1 cellular context compared by ENCODE assay signal in genomic region chr17:15944720-15945492, GRCh38.
TF ChIP-seq lines count a peak whose summit lies in the region.

Gene ADORA2B, plus strand, starts transcription at chr17:15945130. Its CDS starts 119 bp downstream, at chr17:15945249.

TF ChIP-seq in HEK293, 187 proteins besides CTCF, POLR2A, EP300 and RAD21 (continued from another document and continues in another):
- TF ChIP-seq PRDM10 (tag by site-specific recombination; IDR thresholded peaks at IDR 0.05) (no peak), INSM2 (tag by site-specific recombination; IDR thresholded peaks at IDR 0.05) (no peak; the same call in 1 of the 2 replicates), ZFP69B (tag by site-specific recombination; IDR thresholded peaks at IDR 0.05) (0 out of 2 replicates have a peak, but pooled peaks have one; percentile 22), ZNF426 (tag by site-specific recombination; IDR thresholded peaks at IDR 0.05) (no peak), YY2 (tag by site-specific recombination; IDR thresholded peaks at IDR 0.05) (peak; percentile 78), TCF7L2 (IDR thresholded peaks at IDR 0.05; ENCODE audit: borderline replicate concordance, low read depth, low read length) (no peak), PRDM6 (tag by site-specific recombination; IDR thresholded peaks at IDR 0.05) (no peak), ZBTB8A (tag by site-specific recombination; IDR thresholded peaks at IDR 0.05) (peak; percentile 94), ZBTB44 (tag by site-specific recombination; IDR thresholded peaks at IDR 0.05) (no peak), WT1 (tag by site-specific recombination; IDR thresholded peaks at IDR 0.05) (no peak), ZFP41 (tag by site-specific recombination; IDR thresholded peaks at IDR 0.05; ENCODE audit: borderline replicate concordance) (no peak), BCL11A (tag by site-specific recombination; IDR thresholded peaks at IDR 0.05; ENCODE audit: low read depth) (no peak), ZNF677 (tag by site-specific recombination; IDR thresholded peaks at IDR 0.05) (no peak), MEIS1 (CRISPR knock-in tag; IDR thresholded peaks at IDR 0.05; ENCODE audit: borderline replicate concordance) (no peak), ZNF776 (tag by site-specific recombination; IDR thresholded peaks at IDR 0.05; ENCODE audit: borderline replicate concordance) (no peak), ZSCAN4 (tag by site-specific recombination; IDR thresholded peaks at IDR 0.05) (no peak), ZNF701 (tag by site-specific recombination; IDR thresholded peaks at IDR 0.05) (no peak), KLF16 (tag by site-specific recombination; IDR thresholded peaks at IDR 0.05) (peak; percentile 70; the same call in 1 of the 2 replicates), KLF8 (tag by site-specific recombination; IDR thresholded peaks at IDR 0.05) (peak; percentile 15; the same call in 1 of the 2 replicates), ZBTB10 (tag by site-specific recombination; IDR thresholded peaks at IDR 0.05) (0 out of 2 replicates have a peak, but pooled peaks have one; percentile 38), GLIS2 (tag by site-specific recombination; IDR thresholded peaks at IDR 0.05) (peak; percentile 29; the same call in 1 of the 2 replicates), ZNF394 (tag by site-specific recombination; IDR thresholded peaks at IDR 0.05; ENCODE audit: borderline replicate concordance) (no peak), ZNF280C (tag by site-specific recombination; IDR thresholded peaks at IDR 0.05) (no peak), ZNF654 (tag by site-specific recombination; IDR thresholded peaks at IDR 0.05; ENCODE audit: low read depth) (peak; percentile 26), KLF17 (tag by site-specific recombination; IDR thresholded peaks at IDR 0.05) (peak; percentile 40; the same call in 1 of the 2 replicates), ZNF133 (tag by site-specific recombination; IDR thresholded peaks at IDR 0.05) (no peak), ZBTB26 (tag by site-specific recombination; optimal IDR thresholded peaks at IDR 0.05) (peak; percentile 86), ZNF510 (tag by site-specific recombination; IDR thresholded peaks at IDR 0.05; ENCODE audit: insufficient replicate concordance) (no peak), ZNF785 (tag by site-specific recombination; IDR thresholded peaks at IDR 0.05) (no peak), ZNF48 (tag by site-specific recombination; IDR thresholded peaks at IDR 0.05) (no peak), ZNF335 (tag by site-specific recombination; conservative IDR thresholded peaks at IDR 0.05) (peak; percentile 90), HOXD13 (CRISPR knock-in tag; IDR thresholded peaks at IDR 0.05; ENCODE audit: borderline replicate concordance) (no peak), GLIS1 (tag by site-specific recombination; IDR thresholded peaks at IDR 0.05) (peak; percentile 62), HOXC10 (CRISPR knock-in tag; IDR thresholded peaks at IDR 0.05) (peak; percentile 78; the same call in 1 of the 2 replicates), ZNF155 (tag by site-specific recombination; IDR thresholded peaks at IDR 0.05) (no peak), ZNF140 (tag by site-specific recombination; IDR thresholded peaks at IDR 0.05) (no peak), ZNF391 (tag by site-specific recombination; IDR thresholded peaks at IDR 0.05; ENCODE audit: borderline replicate concordance, low read depth) (no peak), ZNF548 (tag by site-specific recombination; IDR thresholded peaks at IDR 0.05) (no peak), ZNF792 (tag by site-specific recombination; IDR thresholded peaks at IDR 0.05) (no peak), ZNF585B (tag by site-specific recombination; IDR thresholded peaks at IDR 0.05) (no peak), ZNF449 (tag by site-specific recombination; IDR thresholded peaks at IDR 0.05) (no peak; the same call in 1 of the 2 replicates), ZNF664 (tag by site-specific recombination; IDR thresholded peaks at IDR 0.05) (no peak), ZNF302 (tag by site-specific recombination; IDR thresholded peaks at IDR 0.05; ENCODE audit: low read depth) (no peak), ZNF169 (tag by site-specific recombination; IDR thresholded peaks at IDR 0.05) (no peak)
